In genomic region chr2:26970928-26971627, GRCh38 we compare ENCODE assay signal across 8 cellular contexts. TPM values are rescaled to one million over a fixed set of nuclear protein-coding genes. Genes with fewer than 3 reads are reported as not detected.
DNase-seq lines count a peak whose midpoint lies in the region.

No MANE protein-coding gene starts in this region.

- H3K27ac ChIP-seq in mesodermal cell (ENCODE audit: low read depth, low read length, severe bottlenecking) (no peak overlapping the region), urinary bladder (ENCODE audit: low read depth) (peak overlapping the region; percentile 68)

- CTCF ChIA-PET in activated CD4-positive, alpha-beta T cell treated with anti-CD3 and anti-CD28 coated beads, Interleukin-2, amount 10 ng/mL, durations not matched to agents 7 days and 5 days (lab: Charles Lee), result interaction anchor here (0.5 to 2.7 kb wide), 7 partner anchors 9 to 1990 kb away, joined by 3 to 16 read pairs (median 5); no protein-coding TSS in a partner anchor

- H3K9me3 Mint-ChIP-seq in activated CD4-positive, alpha-beta T cell treated with anti-CD3 and anti-CD28 coated beads, Interleukin-2, amount 10 ng/mL, durations not matched to agents 7 days and 5 days, result no peaks in the 10 kb centered on the region

- H3K4me3 Mint-ChIP-seq in activated CD4-positive, alpha-beta T cell treated with anti-CD3 and anti-CD28 coated beads, Interleukin-2, amount 10 ng/mL, durations not matched to agents 7 days and 5 days, result peak overlapping the region; percentile 70

- no peaks in the 10 kb centered on the region for H3K9me3 ChIP-seq in mesodermal cell (ENCODE audit: control insufficient read depth, low read length)

- POLR2A ChIA-PET in activated CD4-positive, alpha-beta T cell treated with anti-CD3 and anti-CD28 coated beads, Interleukin-2, amount 10 ng/mL, durations not matched to agents 7 days and 5 days (lab: Charles Lee), result interaction anchor here (0.6 kb wide), 1 partner anchor 243 kb away, joined by 3 read pairs; no protein-coding TSS in a partner anchor

- WGBS in mesodermal cell (ENCODE audit: insufficient coverage in 2 of 2), 2 experiments, result 4 to 11% methylated on average over 20 to 27 of the region's 34 CpGs
- 7% methylated on average over 34 of the region's 34 CpGs for WGBS in urinary bladder

- H3K4me1 Mint-ChIP-seq in activated CD4-positive, alpha-beta T cell treated with anti-CD3 and anti-CD28 coated beads, Interleukin-2, amount 10 ng/mL, durations not matched to agents 7 days and 5 days, result peaks cover 18% of the 10 kb centered on the region

- H3K4me3 ChIP-seq in mesodermal cell (ENCODE audit: extremely low read depth, insufficient read depth, low read length, poor library complexity, severe bottlenecking), result peak overlapping the region; percentile 64
- peak overlapping the region; percentile 94 for H3K4me3 ChIP-seq in urinary bladder (ENCODE audit: low read depth, low read length)

- peaks cover 41% of the 10 kb centered on the region for H3K27me3 Mint-ChIP-seq in activated CD4-positive, alpha-beta T cell treated with anti-CD3 and anti-CD28 coated beads, Interleukin-2, amount 10 ng/mL, durations not matched to agents 7 days and 5 days

- no peak for DNase-seq in activated CD4-positive, alpha-beta T cell treated with anti-CD3 and anti-CD28 coated beads, Interleukin-2, amount 10 ng/mL, durations not matched to agents 7 days and 5 days
- DNase-seq in activated CD4-positive, alpha-beta T cell treated with anti-CD3 and anti-CD28 coated beads for 1 hour, result no peak
- DNase-seq in RKO (ENCODE audit: low spot score) (peak; percentile 8), ecto neural progenitor cell (ENCODE audit: low spot score) (peak; percentile 67), NOMO-1 (lab: John Stamatoyannopoulos, UW; ENCODE audit: unreplicated experiment in 2 of 2) (no peak), T-helper 9 cell (no peak)

- H3K36me3 ChIP-seq in mesodermal cell (ENCODE audit: control insufficient read depth, insufficient read depth, low read length) (no peaks in the 10 kb centered on the region), urinary bladder (ENCODE audit: insufficient read depth) (no peaks in the 10 kb centered on the region)

- peak overlapping the region; percentile 34 for H3K27ac Mint-ChIP-seq in activated CD4-positive, alpha-beta T cell treated with anti-CD3 and anti-CD28 coated beads, Interleukin-2, amount 10 ng/mL, durations not matched to agents 7 days and 5 days

- no peaks in the 10 kb centered on the region for H3K36me3 Mint-ChIP-seq in activated CD4-positive, alpha-beta T cell treated with anti-CD3 and anti-CD28 coated beads, Interleukin-2, amount 10 ng/mL, durations not matched to agents 7 days and 5 days (ENCODE audit: low read depth)

- peaks cover 6% of the 10 kb centered on the region for H3K4me1 ChIP-seq in mesodermal cell (ENCODE audit: control insufficient read depth, insufficient read depth, low read length, poor library complexity, severe bottlenecking)
- H3K4me1 ChIP-seq in urinary bladder (ENCODE audit: insufficient read depth), result no peaks in the 10 kb centered on the region

RNA-seq across cellular contexts. Expression of gene MAPRE3, which starts 0.6 kb away (rescaled TPM):
- 1 to 10 TPM in 1 of 2 experiments, under 1 TPM in 1; 1.00 to 1.3 TPM for total RNA-seq in activated CD4-positive, alpha-beta T cell treated with anti-CD3 and anti-CD28 coated beads, Interleukin-2, amount 10 ng/mL, durations not matched to agents 7 days and 5 days
- 22.7 TPM for polyA plus RNA-seq in mesodermal cell (2013, experiment 1 of 2)
- 21.4 TPM for polyA plus RNA-seq in mesodermal cell (2013, experiment 2 of 2)
- 3.2 TPM for total RNA-seq in urinary bladder
- 24.4 TPM for polyA plus RNA-seq in urinary bladder

Comparison
In these comparisons a context has a peak if more than half of its experiments do, and no peak if none do; other contexts are left out.
1. DNase-seq: peak in RKO (single experiment) and ecto neural progenitor cell (single experiment); none in activated CD4-positive, alpha-beta T cell treated with anti-CD3 and anti-CD28 coated beads, Interleukin-2, amount 10 ng/mL, durations not matched to agents 7 days and 5 days (single experiment), activated CD4-positive, alpha-beta T cell treated with anti-CD3 and anti-CD28 coated beads for 1 hour (single experiment), NOMO-1 (0 of 2) and T-helper 9 cell (single experiment).